In the genomic region with DNA sequence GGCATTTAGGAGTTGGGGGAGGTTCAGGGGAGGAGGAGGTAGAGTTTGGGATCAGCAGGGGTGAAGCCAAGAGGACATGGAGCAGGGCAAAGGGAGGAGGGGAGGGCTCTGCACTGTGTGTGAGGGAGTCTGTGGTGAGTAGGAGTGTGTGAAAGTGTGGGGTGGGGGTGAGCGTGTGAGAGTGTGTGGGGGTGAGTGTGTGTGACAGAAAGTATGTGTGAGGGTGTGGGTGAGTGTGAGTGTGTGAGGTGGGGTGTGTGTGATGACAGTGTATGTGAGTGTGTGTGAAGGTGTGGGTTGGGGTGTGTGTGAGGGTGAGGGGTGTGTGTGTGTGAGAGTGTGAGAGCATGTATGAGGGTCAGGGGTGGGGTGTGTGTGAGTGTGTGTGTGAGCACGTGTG, we compare ENCODE assay signal across 26 cellular contexts.
"Had no signal": no experiment of that assay in that cellular context is flagged by ENCODE, and none has a peak within 500 bp of the region (broad histone marks: within the 10 kb centered on the region; RNA-seq: fewer than 3 reads in every experiment).

No MANE protein-coding gene starts in this region.

- H3K27ac ChIP-seq: adrenal gland, body of pancreas, coronary artery, dorsolateral prefrontal cortex, gastrocnemius medialis, hepatocyte, pancreas, prostate gland, skin epidermis, tibial nerve, VCaP had no signal

- H3K4me3 Mint-ChIP-seq: activated CD4-positive, alpha-beta memory T cell treated with anti-CD3 and anti-CD28 coated beads for 36 hours; activated naive CD8-positive, alpha-beta T cell; stimulated activated naive B cell treated with anti-CD40 and anti-IgM and Interleukin-4, amounts not matched to agents 10 μg/mL and 1 μg/mL and 100 μg/mL, for 72 hours had no signal

- H3K4me1 ChIP-seq: adrenal gland, body of pancreas, gastrocnemius medialis, pancreas, prostate gland, tibial nerve had no signal

- H3K4me1 Mint-ChIP-seq: stimulated activated naive B cell treated with anti-CD40 and anti-IgM and Interleukin-4, amounts not matched to agents 10 μg/mL and 1 μg/mL and 100 μg/mL, for 72 hours had no signal

- DNase-seq: activated CD4-positive, alpha-beta memory T cell treated with anti-CD3 and anti-CD28 coated beads for 36 hours; activated CD4-positive, alpha-beta T cell treated with anti-CD3 and anti-CD28 coated beads for 48 hours; activated CD8-positive, alpha-beta memory T cell treated with anti-CD3 and anti-CD28 coated beads, Interleukin-2, amount 50 U/mL, for 4 hours; activated T-cell treated with anti-CD3 and anti-CD28 coated beads, Interleukin-2, amount 50 U/mL, for 1 hour; adrenal gland; aorta; body of pancreas; dorsolateral prefrontal cortex; effector memory CD4-positive, alpha-beta T cell; gastrocnemius medialis; glutamatergic neuron; left colon; mammary epithelial cell; nucleus accumbens; pancreas; retina; stimulated activated CD4-positive, alpha-beta T cell treated with anti-CD3 and anti-CD28 coated beads, Interleukin-4, amount 100 ng/mL, for 24 hours; stimulated activated naive B cell treated with anti-CD40 and anti-IgM and Interleukin-4, amounts not matched to agents 10 μg/mL and 1 μg/mL and 100 μg/mL, for 72 hours had no signal

- H3K27ac Mint-ChIP-seq: activated CD4-positive, alpha-beta memory T cell treated with anti-CD3 and anti-CD28 coated beads for 36 hours; activated naive CD8-positive, alpha-beta T cell; stimulated activated naive B cell treated with anti-CD40 and anti-IgM and Interleukin-4, amounts not matched to agents 10 μg/mL and 1 μg/mL and 100 μg/mL, for 72 hours had no signal

- H3K4me3 ChIP-seq: adrenal gland, body of pancreas, coronary artery, dorsolateral prefrontal cortex, gastrocnemius medialis, hepatocyte, pancreas, prostate gland, skin epidermis, tibial nerve had no signal

- ATAC-seq: body of pancreas; gastrocnemius medialis; left colon; pancreas; sciatic nerve; stimulated activated naive B cell treated with anti-CD40 and anti-IgM and Interleukin-4, amounts not matched to agents 10 μg/mL and 1 μg/mL and 100 μg/mL, for 72 hours had no signal

- H3K9me3 ChIP-seq: adrenal gland, gastrocnemius medialis, pancreas, prostate gland had no signal

- H3K36me3 ChIP-seq: adrenal gland, gastrocnemius medialis, pancreas, prostate gland, tibial nerve had no signal

- H3K27me3 ChIP-seq: adrenal gland, body of pancreas, hepatocyte, pancreas, tibial nerve had no signal
